Comparison of ENCODE assay signal across 12 cellular contexts in genomic region chr7:833601-834258, GRCh38. TPM values are rescaled to one million over a fixed set of nuclear protein-coding genes. Genes with fewer than 3 reads are reported as not detected.
A peak's percentile ranks its signal among the peaks of the same experiment; 100 is the strongest.
DNase-seq lines count a peak whose midpoint lies in the region; ATAC-seq, FAIRE-seq and TF ChIP-seq lines count a peak whose summit lies in the region.
"Had no signal": no experiment of that assay in that cellular context is flagged by ENCODE, and none has a peak within 500 bp of the region (broad histone marks: within the 10 kb centered on the region; RNA-seq: fewer than 3 reads in every experiment).

No MANE protein-coding gene starts in this region.

- H3K9ac ChIP-seq in HUES6 (ENCODE audit: low read length) (no peak overlapping the region), K562 (ENCODE audit: insufficient read depth in 1 of 2, low read depth in 2 of 2, low read length in 2 of 2) (no peak overlapping the region), iPS-15b (ENCODE audit: low read depth, low read length) (peak overlapping the region; percentile 8)

- BruUV-seq in K562 (replicated peaks; lab: Mats Ljungman, UMichigan) = no TSS peak

- in situ Hi-C loops in K562 (cut with MboI) = no loop called here
- in situ Hi-C loops in GM13977 (cut with MboI; ENCODE audit: low pct_unique_long_range_greater_than_20kb, low sequenced_read_pairs, unreplicated experiment) = no loop called here

- H3K79me2 ChIP-seq in K562 (ENCODE audit: control insufficient read depth, insufficient read depth, low read length) = peaks cover 90% of the 10 kb centered on the region

- DNase-seq in K562 (ENCODE audit: extremely low read depth in 1 of 4, low spot score in 3 of 4) (no peak), stomach (no peak), RCC 7860 (ENCODE audit: low spot score) (no peak), DMS 273 (lab: John Stamatoyannopoulos, UW; ENCODE audit: unreplicated experiment) (no peak), GM13977 (ENCODE audit: low spot score) (no peak)
- no peak for DNase-seq in stimulated activated CD4-positive, alpha-beta T cell treated with anti-CD3 and anti-CD28 coated beads, Interleukin-1b, Interleukin-23, amount 100 ng/mL, for 48 hours
- DNase-seq: activated CD4-positive, alpha-beta T cell treated with anti-CD3 and anti-CD28 coated beads, Interleukin-2, amount 50 U/mL, for 4 hours; NCI-H1105 treated with DMSO at 0.1 percent for 48 hours; NCI-H82 had no signal

- H3K9me1 ChIP-seq in K562 (ENCODE audit: control insufficient read depth, insufficient read depth, low read length) = peaks cover 21% of the 10 kb centered on the region

- H3K4me3 ChIP-seq in HUES6 (ENCODE audit: low read depth, low read length) (no peak overlapping the region), K562 (no peak overlapping the region), iPS-15b (ENCODE audit: low read depth, low read length) (no peak overlapping the region), stomach (no peak overlapping the region)

- POLR2A ChIA-PET in K562 (lab: Yijun Ruan, JAX) = no interaction called here

- no peak for TF ChIP-seq EP300 in K562 (IDR thresholded peaks at IDR 0.05; ENCODE audit: low read length)
- TF ChIP-seq EP300 in stomach (IDR thresholded peaks at IDR 0.05) = no peak

- no peak for ATAC-seq in K562

- no peak for TF ChIP-seq POLR2A in K562 (conservative IDR thresholded peaks at IDR 0.05)
- TF ChIP-seq POLR2A in stomach (IDR thresholded peaks at IDR 0.05) = no peak

- no peak overlapping the region for H3K4me2 ChIP-seq in K562 (ENCODE audit: insufficient read depth, low read length)

- no peaks in the 10 kb centered on the region for H3K9me3 ChIP-seq in HUES6 (ENCODE audit: control insufficient read depth, insufficient read depth, low read depth, low read length)
- H3K9me3 ChIP-seq in K562 (replicated peaks; ENCODE audit: control insufficient read depth, insufficient read depth, low read depth, low read length) = no peaks in the 10 kb centered on the region
- no peaks in the 10 kb centered on the region for H3K9me3 ChIP-seq in iPS-15b (ENCODE audit: control insufficient read depth, insufficient read depth, low read length)
- no peaks in the 10 kb centered on the region for H3K9me3 ChIP-seq in stomach

- intact Hi-C loops in K562 (cut with micrococcal nuclease) (loop anchor here (5.0 kb wide), 1 partner anchor 39 kb away; no protein-coding TSS in a partner anchor), stomach (cut with DNase I; ENCODE audit: low total_unique reads) (no loop called here)

- H3K36me3 ChIP-seq in HUES6 (ENCODE audit: control insufficient read depth, insufficient read depth, low read length) (peaks cover 31% of the 10 kb centered on the region), K562 (ENCODE audit: control insufficient read depth, insufficient read depth, low read length) (peaks cover 43% of the 10 kb centered on the region; the same call in 2 of the 3 replicates), iPS-15b (ENCODE audit: control insufficient read depth, insufficient read depth, low read length) (peaks cover 26% of the 10 kb centered on the region), stomach (peaks cover under 1 to 26% (median 14%) of the 10 kb centered on the region in 4 donors)

- H3K4me1 ChIP-seq in HUES6 (ENCODE audit: control insufficient read depth, insufficient read depth, low read length) = peaks cover 34% of the 10 kb centered on the region
- H3K4me1 ChIP-seq in K562 (replicated peaks in 1 of 2; ENCODE audit: control insufficient read depth in 2 of 2, insufficient read depth in 2 of 2, low read length in 2 of 2) = peaks cover 22 to 44% of the 10 kb centered on the region in 2 experiments
- peaks cover 14% of the 10 kb centered on the region for H3K4me1 ChIP-seq in iPS-15b (ENCODE audit: control insufficient read depth, insufficient read depth, low read length)
- peaks cover 66 to 97% (median 86%) of the 10 kb centered on the region in 4 donors for H3K4me1 ChIP-seq in stomach

- FAIRE-seq in K562 (lab: Jason Lieb, UNC) (no peak), RCC 7860 (lab: Jason Lieb, UNC) (no peak)

- no peak for TF ChIP-seq RAD21 in K562 (CRISPR knock-in tag; conservative IDR thresholded peaks at IDR 0.05 in 1 of 2, IDR thresholded peaks at IDR 0.05 in 1 of 2)

- H3K27me3 ChIP-seq in HUES6 (ENCODE audit: control insufficient read depth, insufficient read depth, low read length) (no peaks in the 10 kb centered on the region), K562 (ENCODE audit: control insufficient read depth in 2 of 2, insufficient read depth in 2 of 2, low read length in 2 of 2) (no peaks in the 10 kb centered on the region), iPS-15b (ENCODE audit: control insufficient read depth, insufficient read depth, low read length) (no peaks in the 10 kb centered on the region), stomach (no peaks in the 10 kb centered on the region)

- CTCF ChIA-PET in K562 (lab: Yijun Ruan, JAX; ENCODE audit: low intra/inter-chr PET ratio) = no interaction called here

- peaks cover 43% of the 10 kb centered on the region; the same call in 1 of the 2 replicates for H4K20me1 ChIP-seq in K562 (replicated peaks; ENCODE audit: control insufficient read depth, insufficient read depth, low read length)

- no peak for TF ChIP-seq CTCF in K562 (IDR thresholded peaks at IDR 0.05 in 2 of 3, conservative IDR thresholded peaks at IDR 0.05 in 1 of 3; ENCODE audit: insufficient read depth in 2 of 3, low read depth in 1 of 3, low read length in 3 of 3)
- TF ChIP-seq CTCF in stomach (IDR thresholded peaks at IDR 0.05) = no peak
- TF ChIP-seq CTCF in GM13977 (IDR thresholded peaks at IDR 0.05; ENCODE audit: extremely low read depth, insufficient read depth, missing control alignments) = no peak

- WGBS in K562 (ENCODE audit: insufficient coverage, low coverage, missing lambda C conversion rate) = 91% methylated on average over 8 of the region's 8 CpGs
- WGBS in stomach, 5 donors = 74 to 89% (median 83%) methylated on average over 8 of the region's 8 CpGs

- 0 out of 2 replicates have a peak overlapping the region, but pooled peaks have one; percentile 58 for H3K27ac ChIP-seq in HUES6 (ENCODE audit: low read depth, low read length)
- no peak overlapping the region for H3K27ac ChIP-seq in K562 (ENCODE audit: extremely low read depth, low read depth, low read length)
- peak overlapping the region in 4 of 5 donors; percentile 85 to 94 (median 90) for H3K27ac ChIP-seq in stomach
- H3K27ac ChIP-seq: HL-60 had no signal

- H2AFZ ChIP-seq in K562 (ENCODE audit: low read depth, low read length) = no peak overlapping the region

TF ChIP-seq in K562, 482 proteins besides CTCF, POLR2A, EP300 and RAD21 (continues in another document):
- no peak for TF ChIP-seq ETV5 (CRISPR knock-in tag; IDR thresholded peaks at IDR 0.05; ENCODE audit: low read depth)

RNA-seq across cellular contexts. Expression of gene SUN1, which starts 1.5 kb away (rescaled TPM):
- total RNA-seq in K562 (2011; cell fraction: chromatin; rRNA removed; ENCODE audit: low replicate concordance) = 527 and 872 TPM in 2 replicates
- 542 and 585 TPM in 2 replicates for total RNA-seq in K562 (2011; cell fraction: nucleolus; rRNA removed)
- 348 and 489 TPM in 2 replicates for total RNA-seq in K562 (2011; cell fraction: nucleoplasm; rRNA removed)
- total RNA-seq in K562 (2014; rRNA removed) = 80.5 and 86.7 TPM in 2 replicates
- 38.9 and 42.3 TPM in 2 replicates for total RNA-seq in K562 (2014; rRNA removed; fragmentation: Illumina TruSeq; extraction: Trizol)
- total RNA-seq in K562 (2015; rRNA removed; fragmentation: Illumina TruSeq; extraction: Trizol) = 49.2 and 53.5 TPM in 2 replicates
- total RNA-seq in K562 (2021) = 81.9 and 101 TPM in 2 replicates
- polyA plus RNA-seq in K562 (2011; rRNA removed) = 132 and 143 TPM in 2 replicates
- 249 and 254 TPM in 2 replicates for polyA plus RNA-seq in K562 (2011; cell fraction: cytosol; rRNA removed)
- polyA plus RNA-seq in K562 (2011; cell fraction: nucleus; rRNA removed) = 889 and 1,080 TPM in 2 replicates
- polyA plus RNA-seq in K562 (2012) = 107 and 112 TPM in 2 replicates
- 62.3 and 88.2 TPM in 2 replicates for polyA plus RNA-seq in K562 (2014; fragmentation: Illumina TruSeq; extraction: Trizol)
- 10 to 100 TPM; 36.8 TPM for polyA plus RNA-seq in K562 (2014; fragmentation: Nextera tagmentation; extraction: Ambion mirVana)
- 105 and 119 TPM in 2 replicates for polyA plus RNA-seq in K562 (2014; rRNA removed)
- polyA minus RNA-seq in K562 (2011; rRNA and poly(A)+ RNA removed) = 72.4 and 98.1 TPM in 2 replicates
- 47.4 and 59.7 TPM in 2 replicates for polyA minus RNA-seq in K562 (2011; cell fraction: cytosol; rRNA and poly(A)+ RNA removed)
- 245 and 267 TPM in 2 replicates for polyA minus RNA-seq in K562 (2011; cell fraction: nucleus; rRNA and poly(A)+ RNA removed)
- 100 to 1,000 TPM; 103 to 242 (median 159) TPM for total RNA-seq in stomach
- polyA plus RNA-seq in stomach = 10 to 100 TPM; 15.9 to 58.9 (median 21.7) TPM

RNA-seq across cellular contexts. Expression of gene GET4, which starts 42.6 kb away (rescaled TPM):
- total RNA-seq in K562 (2011; cell fraction: chromatin; rRNA removed; ENCODE audit: low replicate concordance) = 48.4 and 118 TPM in 2 replicates
- 96.6 and 125 TPM in 2 replicates for total RNA-seq in K562 (2011; cell fraction: nucleolus; rRNA removed)
- total RNA-seq in K562 (2011; cell fraction: nucleoplasm; rRNA removed) = 56.0 and 71.4 TPM in 2 replicates
- total RNA-seq in K562 (2014; rRNA removed) (111 and 135 TPM in 2 replicates), K562 (2014; rRNA removed; fragmentation: Illumina TruSeq; extraction: Trizol) (13.0 and 15.7 TPM in 2 replicates), K562 (2015; rRNA removed; fragmentation: Illumina TruSeq; extraction: Trizol) (37.9 and 40.4 TPM in 2 replicates), K562 (2021) (83.3 and 89.9 TPM in 2 replicates), stomach (100 to 1,000 TPM in 1 of 5 donors, 10 to 100 TPM in 4; 22.4 to 140 (median 40.1) TPM)
- polyA plus RNA-seq in K562 (2011; rRNA removed) (45.0 and 45.4 TPM in 2 replicates), K562 (2014; fragmentation: Illumina TruSeq; extraction: Trizol) (33.2 and 48.4 TPM in 2 replicates), K562 (2014; fragmentation: Nextera tagmentation; extraction: Ambion mirVana) (1 to 10 TPM in 1 of 2 experiments, under 1 TPM in 1; 0.99 to 2.0 TPM), K562 (2014; rRNA removed) (122 and 151 TPM in 2 replicates), stomach (10 to 100 TPM; 34.4 to 53.2 (median 53.0) TPM)
- polyA plus RNA-seq in K562 (2011; cell fraction: cytosol; rRNA removed) = 69.2 and 135 TPM in 2 replicates
- polyA plus RNA-seq in K562 (2011; cell fraction: nucleus; rRNA removed) = 114 and 189 TPM in 2 replicates
- 53.9 and 82.1 TPM in 2 replicates for polyA plus RNA-seq in K562 (2012)
- polyA minus RNA-seq in K562 (2011; rRNA and poly(A)+ RNA removed) = 8.6 and 13.3 TPM in 2 replicates
- 24.0 and 28.9 TPM in 2 replicates for polyA minus RNA-seq in K562 (2011; cell fraction: cytosol; rRNA and poly(A)+ RNA removed)
- 24.9 and 29.6 TPM in 2 replicates for polyA minus RNA-seq in K562 (2011; cell fraction: nucleus; rRNA and poly(A)+ RNA removed)
